ENCODE assay signal across 33 cellular contexts in the genomic region with DNA sequence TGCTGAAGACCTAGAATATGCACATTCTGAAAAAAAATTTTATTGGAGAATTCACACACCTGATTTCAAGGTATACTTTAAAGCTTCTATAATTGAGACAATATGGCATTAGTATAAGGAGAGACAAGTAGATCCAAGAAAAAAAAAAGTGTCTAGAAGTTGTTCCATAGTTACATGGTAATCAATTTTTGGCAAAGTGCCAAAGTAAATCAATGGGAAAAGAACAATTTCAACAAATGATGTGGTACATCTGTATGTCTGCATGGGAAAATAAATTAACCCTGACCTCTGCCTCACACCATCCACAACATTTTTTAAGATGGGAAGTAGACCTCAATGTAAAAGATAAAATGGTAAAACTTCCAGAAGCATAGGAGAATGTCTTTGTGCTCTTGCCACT.
"Had no signal": no experiment of that assay in that cellular context is flagged by ENCODE, and none has a peak within 500 bp of the region (broad histone marks: within the 10 kb centered on the region; RNA-seq: fewer than 3 reads in every experiment).

No MANE protein-coding gene starts in this region.

- H3K27ac Mint-ChIP-seq: activated CD4-positive, alpha-beta memory T cell treated with anti-CD3 and anti-CD28 coated beads for 36 hours; activated CD4-positive, alpha-beta T cell treated with anti-CD3 and anti-CD28 coated beads for 36 hours; activated CD4-positive, alpha-beta T cell treated with anti-CD3 and anti-CD28 coated beads, Interleukin-2, amount 10 ng/mL, durations not matched to agents 24 days and 14 days; activated CD8-positive, alpha-beta memory T cell treated with anti-CD3 and anti-CD28 coated beads, Interleukin-2, amount 10 ng/mL, durations not matched to agents 7 days and 5 days; activated CD8-positive, alpha-beta T cell treated with anti-CD3 and anti-CD28 coated beads, Interleukin-2, amount 10 ng/mL, durations not matched to agents 7 days and 5 days; activated naive CD4-positive, alpha-beta T cell treated with anti-CD3 and anti-CD28 coated beads for 36 hours; activated naive CD4-positive, alpha-beta T cell treated with anti-CD3 and anti-CD28 coated beads, Interleukin-2, amount 50 U/mL, for 24 hours; activated naive CD8-positive, alpha-beta T cell treated with anti-CD3 and anti-CD28 coated beads for 36 hours; activated naive CD8-positive, alpha-beta T cell treated with anti-CD3 and anti-CD28 coated beads, Interleukin-2, amount 50 U/mL, for 24 hours; activated T-helper 1 cell treated with anti-CD3 and anti-CD28 coated beads, Interleukin-12 subunit alpha, Interleukin-12 subunit beta, Interleukin-2, Interleukin-4 antibody, amounts not matched to agents 30 ng/mL and 10 ng/mL and 1 ng/mL, durations not matched to agents 14 hours and 24 hours and 36 hours; activated T-helper 2 cell treated with anti-CD3 and anti-CD28 coated beads, Interferon-gamma antibody, Interleukin-2, Interleukin-4, amounts not matched to agents 10 μg/mL and 5 μg/mL and 100 μg/mL, durations not matched to agents 14 hours and 24 hours and 36 hours; effector memory CD8-positive, alpha-beta T cell had no signal

- H3K4me2 ChIP-seq: hepatocyte had no signal

- H3K27ac ChIP-seq: adrenal gland, body of pancreas, esophagus muscularis mucosa, foreskin keratinocyte, gastrocnemius medialis, heart right ventricle, hepatocyte had no signal

- H3K79me2 ChIP-seq: hepatocyte had no signal

- H3K36me3 Mint-ChIP-seq: activated CD8-positive, alpha-beta memory T cell treated with anti-CD3 and anti-CD28 coated beads, Interleukin-2, amount 10 ng/mL, durations not matched to agents 7 days and 5 days; activated naive CD8-positive, alpha-beta T cell treated with anti-CD3 and anti-CD28 coated beads for 36 hours had no signal

- H3K4me1 ChIP-seq: adrenal gland, esophagus muscularis mucosa, foreskin keratinocyte, gastrocnemius medialis, heart right ventricle had no signal

- H3K4me3 ChIP-seq: adrenal gland, body of pancreas, esophagus muscularis mucosa, gastrocnemius medialis, heart right ventricle, hepatocyte had no signal

- H2AFZ ChIP-seq: hepatocyte had no signal

- DNase-seq: activated CD4-positive, alpha-beta memory T cell treated with anti-CD3 and anti-CD28 coated beads for 36 hours; activated CD4-positive, alpha-beta T cell treated with anti-CD3 and anti-CD28 coated beads for 36 hours; activated CD4-positive, alpha-beta T cell treated with anti-CD3 and anti-CD28 coated beads, Interleukin-2, amount 10 ng/mL, durations not matched to agents 24 days and 14 days; activated CD4-positive, CD25-positive, alpha-beta regulatory T cell; activated CD4-positive, CD25-positive, alpha-beta regulatory T cell treated with anti-CD3 and anti-CD28 coated beads, Interleukin-2, amount 50 U/mL, for 72 hours; activated CD8-positive, alpha-beta memory T cell treated with anti-CD3 and anti-CD28 coated beads, Interleukin-2, amount 10 ng/mL, durations not matched to agents 7 days and 5 days; activated CD8-positive, alpha-beta memory T cell treated with anti-CD3 and anti-CD28 coated beads, Interleukin-2, amount 50 U/mL, for 4 hours; activated CD8-positive, alpha-beta T cell treated with anti-CD3 and anti-CD28 coated beads, Interleukin-2, amount 10 ng/mL, durations not matched to agents 7 days and 5 days; activated effector memory CD4-positive, alpha-beta T cell treated with anti-CD3 and anti-CD28 coated beads, Interleukin-2, amount 50 U/mL, for 16 hours; activated naive CD4-positive, alpha-beta T cell treated with anti-CD3 and anti-CD28 coated beads for 36 hours; activated naive CD8-positive, alpha-beta T cell treated with anti-CD3 and anti-CD28 coated beads for 36 hours; activated naive CD8-positive, alpha-beta T cell treated with anti-CD3 and anti-CD28 coated beads, Interleukin-2, amount 50 U/mL, for 24 hours; activated T-cell treated with anti-CD3 and anti-CD28 coated beads, Interleukin-2, amount 50 U/mL, for 1 hour; activated T-cell treated with anti-CD3 and anti-CD28 coated beads, Interleukin-2, amount 50 U/mL, for 48 hours; adrenal gland; amygdala; aorta; body of pancreas; caudate nucleus; cortex of kidney; dermis blood vessel endothelial cell; effector CD4-positive, alpha-beta T cell; effector memory CD8-positive, alpha-beta T cell; erythroblast; foreskin keratinocyte; gastrocnemius medialis; heart right ventricle; T1000 had no signal

- H3K9me3 Mint-ChIP-seq: activated naive CD4-positive, alpha-beta T cell treated with anti-CD3 and anti-CD28 coated beads, Interleukin-2, amount 50 U/mL, for 24 hours; effector memory CD8-positive, alpha-beta T cell had no signal

- H3K9me3 ChIP-seq: adrenal gland, body of pancreas, esophagus muscularis mucosa, gastrocnemius medialis had no signal

- H3K27me3 ChIP-seq: adrenal gland, body of pancreas, esophagus muscularis mucosa, foreskin keratinocyte, gastrocnemius medialis, heart right ventricle, hepatocyte had no signal

- H3K36me3 ChIP-seq: adrenal gland, esophagus muscularis mucosa, gastrocnemius medialis, heart right ventricle had no signal

- ATAC-seq: activated CD4-positive, alpha-beta T cell treated with anti-CD3 and anti-CD28 coated beads for 36 hours; activated CD8-positive, alpha-beta memory T cell treated with anti-CD3 and anti-CD28 coated beads, Interleukin-2, amount 10 ng/mL, durations not matched to agents 7 days and 5 days; activated CD8-positive, alpha-beta T cell treated with anti-CD3 and anti-CD28 coated beads, Interleukin-2, amount 10 ng/mL, durations not matched to agents 7 days and 5 days; activated naive CD8-positive, alpha-beta T cell treated with anti-CD3 and anti-CD28 coated beads, Interleukin-2, amount 50 U/mL, for 24 hours; body of pancreas; effector memory CD8-positive, alpha-beta T cell; foreskin keratinocyte; gastrocnemius medialis; heart right ventricle had no signal

- H3K4me3 Mint-ChIP-seq: activated CD4-positive, alpha-beta memory T cell treated with anti-CD3 and anti-CD28 coated beads for 36 hours; activated CD4-positive, alpha-beta T cell treated with anti-CD3 and anti-CD28 coated beads for 36 hours; activated CD4-positive, alpha-beta T cell treated with anti-CD3 and anti-CD28 coated beads, Interleukin-2, amount 10 ng/mL, durations not matched to agents 24 days and 14 days; activated CD8-positive, alpha-beta memory T cell treated with anti-CD3 and anti-CD28 coated beads, Interleukin-2, amount 10 ng/mL, durations not matched to agents 7 days and 5 days; activated CD8-positive, alpha-beta T cell treated with anti-CD3 and anti-CD28 coated beads, Interleukin-2, amount 10 ng/mL, durations not matched to agents 7 days and 5 days; activated naive CD4-positive, alpha-beta T cell treated with anti-CD3 and anti-CD28 coated beads for 36 hours; activated naive CD4-positive, alpha-beta T cell treated with anti-CD3 and anti-CD28 coated beads, Interleukin-2, amount 50 U/mL, for 24 hours; activated naive CD8-positive, alpha-beta T cell treated with anti-CD3 and anti-CD28 coated beads for 36 hours; activated naive CD8-positive, alpha-beta T cell treated with anti-CD3 and anti-CD28 coated beads, Interleukin-2, amount 50 U/mL, for 24 hours; activated T-helper 1 cell treated with anti-CD3 and anti-CD28 coated beads, Interleukin-12 subunit alpha, Interleukin-12 subunit beta, Interleukin-2, Interleukin-4 antibody, amounts not matched to agents 30 ng/mL and 10 ng/mL and 1 ng/mL, durations not matched to agents 14 hours and 24 hours and 36 hours; effector memory CD8-positive, alpha-beta T cell had no signal

- H3K4me1 Mint-ChIP-seq: activated CD4-positive, alpha-beta T cell treated with anti-CD3 and anti-CD28 coated beads for 36 hours; activated CD4-positive, alpha-beta T cell treated with anti-CD3 and anti-CD28 coated beads, Interleukin-2, amount 10 ng/mL, durations not matched to agents 24 days and 14 days; activated CD8-positive, alpha-beta memory T cell treated with anti-CD3 and anti-CD28 coated beads, Interleukin-2, amount 10 ng/mL, durations not matched to agents 7 days and 5 days; activated naive CD8-positive, alpha-beta T cell treated with anti-CD3 and anti-CD28 coated beads for 36 hours; activated naive CD8-positive, alpha-beta T cell treated with anti-CD3 and anti-CD28 coated beads, Interleukin-2, amount 50 U/mL, for 24 hours had no signal

- H3K27me3 Mint-ChIP-seq: activated naive CD4-positive, alpha-beta T cell treated with anti-CD3 and anti-CD28 coated beads, Interleukin-2, amount 50 U/mL, for 24 hours; activated naive CD8-positive, alpha-beta T cell treated with anti-CD3 and anti-CD28 coated beads for 36 hours had no signal
